In genomic region chr12:25069221-25069620, GRCh38 we compare ENCODE assay signal across 23 cellular contexts.
A peak's percentile ranks its signal among the peaks of the same experiment; 100 is the strongest.
DNase-seq lines count a peak whose midpoint lies in the region; ATAC-seq and TF ChIP-seq lines count a peak whose summit lies in the region.
"Had no signal": no experiment of that assay in that cellular context is flagged by ENCODE, and none has a peak within 500 bp of the region (broad histone marks: within the 10 kb centered on the region; RNA-seq: fewer than 3 reads in every experiment).

No MANE protein-coding gene starts in this region.

- DNase-seq in left ventricle myocardium inferior (no peak), right atrium auricular region (ENCODE audit: low spot score) (no peak), NCI-H526 treated with DMSO at 0.1 percent for 48 hours (lab: John Stamatoyannopoulos, UW) (peak; percentile 92), fibroblast of the aortic adventitia (ENCODE audit: low read depth) (peak; percentile 5), iPS-NIHi11 (ENCODE audit: low spot score) (no peak), NCI-H510A treated with DMSO at 0.1 percent for 48 hours (lab: John Stamatoyannopoulos, UW) (no peak)
- DNase-seq in T-helper 2 cell treated with Interferon-gamma antibody and Interleukin-4, amounts not matched to agents 5 μg/mL and 100 μg/mL, for 36 hours (ENCODE audit: low spot score), result no peak
- DNase-seq: activated CD4-positive, alpha-beta T cell treated with anti-CD3 and anti-CD28 coated beads, Interleukin-2, amount 50 U/mL, for 1 hour; activated CD8-positive, alpha-beta memory T cell treated with anti-CD3 and anti-CD28 coated beads, Interleukin-2, amount 50 U/mL, for 4 hours; activated effector memory CD4-positive, alpha-beta T cell treated with anti-CD3 and anti-CD28 coated beads, Interleukin-2, amount 50 U/mL, for 16 hours; brain microvascular endothelial cell; CD4-positive, CD25-positive, alpha-beta regulatory T cell; MM.1S; naive thymus-derived CD4-positive, alpha-beta T cell; NCI-H1694; NCI-H2171 treated with DMSO at 0.1 percent for 48 hours; NCI-H774; SHP77 treated with DMSO at 0.1 percent for 48 hours; sigmoid colon had no signal

- peak overlapping the region; percentile 64 for H3K27ac Mint-ChIP-seq in stimulated activated memory B cell treated with anti-CD40 and anti-IgM and Interleukin-4, amounts not matched to agents 10 μg/mL and 1 μg/mL and 100 μg/mL, for 72 hours
- no peak overlapping the region for H3K27ac Mint-ChIP-seq in T-helper 2 cell treated with Interferon-gamma antibody and Interleukin-4, amounts not matched to agents 5 μg/mL and 100 μg/mL, for 36 hours
- H3K27ac Mint-ChIP-seq: CD4-positive, CD25-positive, alpha-beta regulatory T cell had no signal

- H3K27me3 Mint-ChIP-seq in stimulated activated memory B cell treated with anti-CD40 and anti-IgM and Interleukin-4, amounts not matched to agents 10 μg/mL and 1 μg/mL and 100 μg/mL, for 72 hours, result no peaks in the 10 kb centered on the region
- H3K27me3 Mint-ChIP-seq in T-helper 2 cell treated with Interferon-gamma antibody and Interleukin-4, amounts not matched to agents 5 μg/mL and 100 μg/mL, for 36 hours (ENCODE audit: low read depth), result no peaks in the 10 kb centered on the region
- H3K27me3 Mint-ChIP-seq: CD4-positive, CD25-positive, alpha-beta regulatory T cell; naive thymus-derived CD4-positive, alpha-beta T cell had no signal

- intact Hi-C loops in left ventricle myocardium inferior (cut with micrococcal nuclease), result no loop called here

- H3K4me1 Mint-ChIP-seq in stimulated activated memory B cell treated with anti-CD40 and anti-IgM and Interleukin-4, amounts not matched to agents 10 μg/mL and 1 μg/mL and 100 μg/mL, for 72 hours, result peaks cover 88% of the 10 kb centered on the region
- peaks cover 21% of the 10 kb centered on the region for H3K4me1 Mint-ChIP-seq in T-helper 2 cell treated with Interferon-gamma antibody and Interleukin-4, amounts not matched to agents 5 μg/mL and 100 μg/mL, for 36 hours (ENCODE audit: low read depth)

- no peak overlapping the region for H3K27ac ChIP-seq in left ventricle myocardium inferior (replicated peaks)
- H3K27ac ChIP-seq in right atrium auricular region, result no peak overlapping the region
- H3K27ac ChIP-seq: brain microvascular endothelial cell, coronary artery, hepatocyte, parathyroid adenoma, sigmoid colon had no signal

- H3K4me1 ChIP-seq in left ventricle myocardium inferior, result peaks cover 11% of the 10 kb centered on the region
- no peaks in the 10 kb centered on the region for H3K4me1 ChIP-seq in right atrium auricular region
- H3K4me1 ChIP-seq: parathyroid adenoma, sigmoid colon had no signal

- H3K9me3 ChIP-seq in left ventricle myocardium inferior (replicated peaks) (no peaks in the 10 kb centered on the region), right atrium auricular region (no peaks in the 10 kb centered on the region)
- H3K9me3 ChIP-seq: sigmoid colon had no signal

- no peaks in the 10 kb centered on the region for H3K9me3 Mint-ChIP-seq in stimulated activated memory B cell treated with anti-CD40 and anti-IgM and Interleukin-4, amounts not matched to agents 10 μg/mL and 1 μg/mL and 100 μg/mL, for 72 hours
- no peaks in the 10 kb centered on the region for H3K9me3 Mint-ChIP-seq in T-helper 2 cell treated with Interferon-gamma antibody and Interleukin-4, amounts not matched to agents 5 μg/mL and 100 μg/mL, for 36 hours

- H3K4me3 ChIP-seq in left ventricle myocardium inferior, result peak overlapping the region; percentile 2
- H3K4me3 ChIP-seq in right atrium auricular region, result no peak overlapping the region
- H3K4me3 ChIP-seq in fibroblast of the aortic adventitia (ENCODE audit: low read depth, low read length), result no peak overlapping the region
- H3K4me3 ChIP-seq: coronary artery, hepatocyte, sigmoid colon had no signal

- peaks cover 92% of the 10 kb centered on the region for H3K36me3 Mint-ChIP-seq in stimulated activated memory B cell treated with anti-CD40 and anti-IgM and Interleukin-4, amounts not matched to agents 10 μg/mL and 1 μg/mL and 100 μg/mL, for 72 hours
- H3K36me3 Mint-ChIP-seq in T-helper 2 cell treated with Interferon-gamma antibody and Interleukin-4, amounts not matched to agents 5 μg/mL and 100 μg/mL, for 36 hours (ENCODE audit: low read depth), result peaks cover 66% of the 10 kb centered on the region

- peaks cover 4% of the 10 kb centered on the region for H3K36me3 ChIP-seq in left ventricle myocardium inferior
- no peaks in the 10 kb centered on the region for H3K36me3 ChIP-seq in right atrium auricular region
- H3K36me3 ChIP-seq: brain microvascular endothelial cell, sigmoid colon had no signal

- H3K4me3 Mint-ChIP-seq in stimulated activated memory B cell treated with anti-CD40 and anti-IgM and Interleukin-4, amounts not matched to agents 10 μg/mL and 1 μg/mL and 100 μg/mL, for 72 hours, result no peak overlapping the region
- no peak overlapping the region for H3K4me3 Mint-ChIP-seq in T-helper 2 cell treated with Interferon-gamma antibody and Interleukin-4, amounts not matched to agents 5 μg/mL and 100 μg/mL, for 36 hours
- H3K4me3 Mint-ChIP-seq: CD4-positive, CD25-positive, alpha-beta regulatory T cell; naive thymus-derived CD4-positive, alpha-beta T cell had no signal

- TF ChIP-seq CTCF in left ventricle myocardium inferior (IDR thresholded peaks at IDR 0.05; ENCODE audit: borderline replicate concordance), result no peak
- no peak for TF ChIP-seq CTCF in right atrium auricular region (IDR thresholded peaks at IDR 0.05)
- TF ChIP-seq CTCF in fibroblast of the aortic adventitia (IDR thresholded peaks at IDR 0.05; ENCODE audit: insufficient read depth, low read length), result no peak

- H3K27me3 ChIP-seq in left ventricle myocardium inferior (ENCODE audit: low read depth) (no peaks in the 10 kb centered on the region), right atrium auricular region (no peaks in the 10 kb centered on the region)
- H3K27me3 ChIP-seq: brain microvascular endothelial cell, hepatocyte, sigmoid colon had no signal

- ATAC-seq in stimulated activated memory B cell treated with anti-CD40 and anti-IgM and Interleukin-4, amounts not matched to agents 10 μg/mL and 1 μg/mL and 100 μg/mL, for 72 hours, result no peak
- ATAC-seq: naive thymus-derived CD4-positive, alpha-beta T cell had no signal

Comparison
In these comparisons a context has a peak if more than half of its experiments do, and no peak if none do; other contexts are left out.
1. DNase-seq: peak in NCI-H526 treated with DMSO at 0.1 percent for 48 hours (single experiment) and fibroblast of the aortic adventitia (single experiment); none in left ventricle myocardium inferior (single experiment), right atrium auricular region (single experiment), iPS-NIHi11 (single experiment), T-helper 2 cell treated with Interferon-gamma antibody and Interleukin-4, amounts not matched to agents 5 μg/mL and 100 μg/mL, for 36 hours (single experiment) and NCI-H510A treated with DMSO at 0.1 percent for 48 hours (single experiment).